ENCODE assay signal across 18 cellular contexts in the genomic region with DNA sequence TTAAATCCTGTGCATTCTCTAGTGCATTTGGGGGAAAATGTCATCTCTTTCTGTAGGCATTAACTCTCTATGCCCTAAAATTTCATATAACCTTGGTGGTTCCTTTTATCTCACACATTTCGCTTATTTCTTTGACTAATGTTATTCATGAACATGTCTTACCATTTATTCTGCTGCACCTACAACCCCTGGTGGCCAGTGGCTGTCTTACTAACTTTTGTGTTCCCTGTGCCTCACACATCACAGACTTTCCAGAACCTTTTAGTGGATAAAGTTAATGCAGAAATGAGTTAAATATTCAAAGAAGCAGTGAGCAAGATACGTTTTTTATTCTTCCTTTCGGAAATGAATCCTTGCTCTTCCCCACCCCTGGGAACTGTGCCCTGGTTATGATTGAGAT.
A peak's percentile ranks its signal among the peaks of the same experiment; 100 is the strongest.
DNase-seq lines count a peak whose midpoint lies in the region; ATAC-seq and TF ChIP-seq lines count a peak whose summit lies in the region.
"Had no signal": no experiment of that assay in that cellular context is flagged by ENCODE, and none has a peak within 500 bp of the region (broad histone marks: within the 10 kb centered on the region; RNA-seq: fewer than 3 reads in every experiment).

No MANE protein-coding gene starts in this region.

- ATAC-seq in GM18858 (IDR thresholded peaks at IDR 0.05; ENCODE audit: unreplicated experiment) = no peak
- ATAC-seq: activated T-cell treated with anti-CD3 and anti-CD28 coated beads, Interleukin-2, amount 50 U/mL, for 72 hours; sciatic nerve had no signal

- H3K36me3 ChIP-seq in BJ (ENCODE audit: control insufficient read depth, insufficient read depth, low read length) = no peaks in the 10 kb centered on the region
- no peaks in the 10 kb centered on the region for H3K36me3 ChIP-seq in ascending aorta
- H3K36me3 ChIP-seq in kidney epithelial cell (ENCODE audit: control insufficient read depth, insufficient read depth, low read length) = no peaks in the 10 kb centered on the region
- H3K36me3 ChIP-seq in thyroid gland = no peaks in the 10 kb centered on the region

- H3K4me3 ChIP-seq in BJ (ENCODE audit: low read depth, low read length) (no peak overlapping the region), ascending aorta (no peak overlapping the region), kidney epithelial cell (ENCODE audit: low read depth, low read length) (no peak overlapping the region), thyroid gland (replicated peaks in 1 of 3) (no peak overlapping the region)
- H3K4me3 ChIP-seq: PC-9 had no signal

- H3K27me3 ChIP-seq in BJ (ENCODE audit: control insufficient read depth, insufficient read depth, low read length) (no peaks in the 10 kb centered on the region), ascending aorta (no peaks in the 10 kb centered on the region), kidney epithelial cell (ENCODE audit: control insufficient read depth, insufficient read depth, low read length) (no peaks in the 10 kb centered on the region), thyroid gland (no peaks in the 10 kb centered on the region)

- H3K4me1 ChIP-seq in ascending aorta (peaks cover 8 to 32% of the 10 kb centered on the region in 2 donors), thyroid gland (peaks cover 0 to 7% of the 10 kb centered on the region in 2 donors)

- TF ChIP-seq CTCF in BJ (IDR thresholded peaks at IDR 0.05; ENCODE audit: insufficient read depth, low read depth, low read length) (peak; percentile 32), ascending aorta (IDR thresholded peaks at IDR 0.05) (peak in 2 of 3 experiments; percentile 28 to 30), kidney epithelial cell (IDR thresholded peaks at IDR 0.05; ENCODE audit: insufficient read depth, low read length, poor library complexity, severe bottlenecking) (peak; percentile 14), thyroid gland (IDR thresholded peaks at IDR 0.05) (no peak)

- intact Hi-C loops in ascending aorta (cut with DNase I) = loop anchor here (5.0 kb wide), 1 partner anchor 41 kb away; no protein-coding TSS in a partner anchor
- intact Hi-C loops in thyroid gland (cut with DNase I) = no loop called here

- POLR2A ChIA-PET in BJ (lab: Charles Lee) = no interaction called here

- H3K9me3 ChIP-seq in ascending aorta = no peaks in the 10 kb centered on the region
- H3K9me3 ChIP-seq in thyroid gland = no peaks in the 10 kb centered on the region

- H3K27ac ChIP-seq in ascending aorta (peak overlapping the region in 1 of 2 donors; percentile 81), thyroid gland (no peak overlapping the region)
- H3K27ac ChIP-seq: PC-9 had no signal

- CTCF ChIA-PET in BJ (lab: Yijun Ruan, JAX) = interaction anchor here (1.0 kb wide), 1 partner anchor 14 kb away, joined by 3 read pairs; no protein-coding TSS in a partner anchor

- WGBS in thyroid gland, 2 donors = 70 to 79% methylated on average over 3 of the region's 3 CpGs

- DNase-seq in BJ (ENCODE audit: low read depth) (no peak), HT-29 (ENCODE audit: low spot score) (peak; percentile 3), ascending aorta (ENCODE audit: low spot score in 2 of 2) (no peak), kidney epithelial cell (ENCODE audit: low read depth) (no peak), thyroid gland (no peak), NCI-H226 (no peak)
- DNase-seq in stimulated activated CD4-positive, alpha-beta T cell treated with anti-CD3 and anti-CD28 coated beads, Interleukin-2, amount 100 ng/mL, for 24 hours = no peak
- DNase-seq: activated CD4-positive, alpha-beta T cell treated with anti-CD3 and anti-CD28 coated beads for 1 hour; activated T-cell treated with anti-CD3 and anti-CD28 coated beads, Interleukin-2, amount 50 U/mL, for 72 hours; amniotic stem cell; C1 segment of cervical spinal cord; kidney glomerular epithelial cell; NCI-H1092; NCI-H2227 treated with DMSO at 0.1 percent for 48 hours; PC-9; T-helper 1 cell had no signal

- TF ChIP-seq POLR2A in thyroid gland (IDR thresholded peaks at IDR 0.05) = no peak

Comparison
In these comparisons a context has a peak if more than half of its experiments do, and no peak if none do; other contexts are left out.
1. CTCF ChIP-seq: peak in BJ (single experiment), ascending aorta (2 of 3) and kidney epithelial cell (single experiment); none in thyroid gland (0 of 6).